1 cellular context compared by ENCODE assay signal in the genomic region with DNA sequence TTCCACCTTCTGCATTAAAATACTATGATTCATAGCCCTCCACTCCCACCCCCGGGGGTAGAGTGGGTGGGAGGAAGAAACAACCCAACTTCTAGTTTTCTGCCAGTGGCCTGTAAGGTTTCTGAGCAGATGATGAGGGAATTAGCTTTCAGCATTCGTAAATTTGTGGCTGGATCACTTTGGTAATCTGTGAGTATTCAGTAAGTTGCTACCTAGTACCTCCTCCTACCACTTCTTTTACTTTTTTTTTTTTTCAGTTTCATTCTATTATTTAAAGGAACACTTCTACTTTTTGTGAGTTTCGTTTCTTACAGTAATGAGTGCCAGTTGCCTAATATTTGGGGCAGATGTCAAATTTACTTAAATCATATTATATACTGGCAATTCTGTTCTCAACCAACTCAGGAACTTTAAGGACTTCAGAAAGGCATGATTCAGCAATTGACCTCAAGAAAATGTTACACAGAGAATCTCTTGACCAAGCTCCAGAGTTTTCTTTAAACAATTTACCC.
TF ChIP-seq lines count a peak whose summit lies in the region.

No MANE protein-coding gene starts in this region.

TF ChIP-seq in SK-N-SH, 30 proteins besides CTCF, POLR2A, EP300 and RAD21:
- TF ChIP-seq, protein P1, sequence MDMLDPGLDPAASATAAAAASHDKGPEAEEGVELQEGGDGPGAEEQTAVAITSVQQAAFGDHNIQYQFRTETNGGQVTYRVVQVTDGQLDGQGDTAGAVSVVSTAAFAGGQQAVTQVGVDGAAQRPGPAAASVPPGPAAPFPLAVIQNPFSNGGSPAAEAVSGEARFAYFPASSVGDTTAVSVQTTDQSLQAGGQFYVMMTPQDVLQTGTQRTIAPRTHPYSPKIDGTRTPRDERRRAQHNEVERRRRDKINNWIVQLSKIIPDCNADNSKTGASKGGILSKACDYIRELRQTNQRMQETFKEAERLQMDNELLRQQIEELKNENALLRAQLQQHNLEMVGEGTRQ (IDR thresholded peaks at IDR 0.05; ENCODE audit: borderline replicate concordance, low read depth, low read length): no peak
- TF ChIP-seq TCF12 (IDR thresholded peaks at IDR 0.05) (no peak), TEAD4 (IDR thresholded peaks at IDR 0.05; ENCODE audit: borderline replicate concordance, insufficient read depth) (no peak), ZBTB33 (IDR thresholded peaks at IDR 0.05; ENCODE audit: borderline replicate concordance, low read depth) (no peak), FOSL2 (IDR thresholded peaks at IDR 0.05; ENCODE audit: borderline replicate concordance, low read depth) (no peak), REST (IDR thresholded peaks at IDR 0.05; ENCODE audit: low read depth, low read length) (no peak), FOXJ3 (CRISPR knock-in tag; IDR thresholded peaks at IDR 0.05) (no peak), EZH2phosphoT487 (IDR thresholded peaks at IDR 0.05; ENCODE audit: borderline replicate concordance, low read depth) (no peak), USF1 (IDR thresholded peaks at IDR 0.05; ENCODE audit: borderline replicate concordance, low read depth) (no peak), GABPA (IDR thresholded peaks at IDR 0.05; ENCODE audit: low read depth) (no peak; the same call in 1 of the 2 replicates), RCOR1 (IDR thresholded peaks at IDR 0.05; ENCODE audit: low read length) (no peak), PBX3 (IDR thresholded peaks at IDR 0.05) (no peak), MXI1 (IDR thresholded peaks at IDR 0.05; ENCODE audit: low read depth, low read length) (no peak), POLR2AphosphoS5 (IDR thresholded peaks at IDR 0.05; ENCODE audit: low read depth, low read length) (no peak)
- TF ChIP-seq, protein P2, sequence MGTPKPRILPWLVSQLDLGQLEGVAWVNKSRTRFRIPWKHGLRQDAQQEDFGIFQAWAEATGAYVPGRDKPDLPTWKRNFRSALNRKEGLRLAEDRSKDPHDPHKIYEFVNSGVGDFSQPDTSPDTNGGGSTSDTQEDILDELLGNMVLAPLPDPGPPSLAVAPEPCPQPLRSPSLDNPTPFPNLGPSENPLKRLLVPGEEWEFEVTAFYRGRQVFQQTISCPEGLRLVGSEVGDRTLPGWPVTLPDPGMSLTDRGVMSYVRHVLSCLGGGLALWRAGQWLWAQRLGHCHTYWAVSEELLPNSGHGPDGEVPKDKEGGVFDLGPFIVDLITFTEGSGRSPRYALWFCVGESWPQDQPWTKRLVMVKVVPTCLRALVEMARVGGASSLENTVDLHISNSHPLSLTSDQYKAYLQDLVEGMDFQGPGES (IDR thresholded peaks at IDR 0.05; ENCODE audit: low read depth, low read length): no peak
